31 cellular contexts compared by ENCODE assay signal in genomic region chr3:130514671-130515070, GRCh38. TPM values are rescaled to one million over a fixed set of nuclear protein-coding genes. Genes with fewer than 3 reads are reported as not detected.
"Had no signal": no experiment of that assay in that cellular context is flagged by ENCODE, and none has a peak within 500 bp of the region (broad histone marks: within the 10 kb centered on the region; RNA-seq: fewer than 3 reads in every experiment).

No MANE protein-coding gene starts in this region.

- ATAC-seq: effector memory CD8-positive, alpha-beta T cell; left colon; natural killer cell; sciatic nerve; stimulated activated naive CD8-positive, alpha-beta T cell treated with anti-CD3 and anti-CD28 coated beads, Interleukin-15, amount 100 ng/mL, for 72 hours had no signal

- H3K4me1 Mint-ChIP-seq: memory B cell, natural killer cell had no signal

- DNase-seq: cerebellar nuclear complex; cortex of kidney; effector memory CD8-positive, alpha-beta T cell; erythroblast; esophagus squamous epithelium; foreskin melanocyte; glutamatergic neuron; heart right ventricle; hippocampal formation; left colon; natural killer cell; occipital lobe; ovary; retina; stimulated activated CD4-positive, alpha-beta T cell treated with anti-CD3 and anti-CD28 coated beads, Interleukin-12 subunit alpha, Interleukin-12 subunit beta, amount 100 ng/mL, for 4 hours; stimulated activated CD4-positive, alpha-beta T cell treated with anti-CD3 and anti-CD28 coated beads, Interleukin-1b, Interleukin-23, amount 100 ng/mL, for 48 hours; stimulated activated CD4-positive, alpha-beta T cell treated with anti-CD3 and anti-CD28 coated beads, Interleukin-4, amount 100 ng/mL, for 1 hour; stimulated activated CD8-positive, alpha-beta memory T cell treated with anti-CD3 and anti-CD28 coated beads, Interleukin-4, amount 100 ng/mL, for 48 hours; stimulated activated naive CD4-positive, alpha-beta T cell; stimulated activated naive CD8-positive, alpha-beta T cell treated with anti-CD3 and anti-CD28 coated beads, Interleukin-15, amount 100 ng/mL, for 72 hours; thyroid gland had no signal

- H3K36me3 Mint-ChIP-seq: memory B cell, natural killer cell, type B pancreatic cell had no signal

- H3K27ac ChIP-seq: esophagus squamous epithelium, ovary, suprapubic skin, thyroid gland had no signal

- H3K9me3 Mint-ChIP-seq: effector memory CD8-positive, alpha-beta T cell; stimulated activated naive CD8-positive, alpha-beta T cell treated with anti-CD3 and anti-CD28 coated beads, Interleukin-15, amount 100 ng/mL, for 72 hours had no signal

- H3K36me3 ChIP-seq: esophagus squamous epithelium, heart right ventricle, ovary, suprapubic skin, thyroid gland had no signal

- H3K4me3 ChIP-seq: esophagus squamous epithelium, heart right ventricle, lung, ovary, smooth muscle cell, suprapubic skin, thyroid gland had no signal

- H3K4me3 Mint-ChIP-seq: effector memory CD8-positive, alpha-beta T cell; memory B cell; natural killer cell; stimulated activated naive CD8-positive, alpha-beta T cell treated with anti-CD3 and anti-CD28 coated beads, Interleukin-15, amount 100 ng/mL, for 72 hours; type B pancreatic cell had no signal

- H3K4me1 ChIP-seq: thyroid gland had no signal

- H3K27me3 ChIP-seq: ovary, thyroid gland had no signal

- H3K9me3 ChIP-seq: esophagus squamous epithelium, ovary, suprapubic skin, thyroid gland had no signal

- H3K27ac Mint-ChIP-seq: effector memory CD8-positive, alpha-beta T cell; memory B cell; natural killer cell; stimulated activated naive CD8-positive, alpha-beta T cell treated with anti-CD3 and anti-CD28 coated beads, Interleukin-15, amount 100 ng/mL, for 72 hours; type B pancreatic cell had no signal

RNA-seq across cellular contexts. Expression of gene COL6A6, which starts 2.3 kb away (rescaled TPM):
- total RNA-seq: dermis microvascular lymphatic vessel endothelial cell, kidney epithelial cell, left colon, natural killer cell, pulmonary artery endothelial cell had no signal
- polyA plus RNA-seq: neural cell had no signal
